Comparison of ENCODE assay signal across 19 cellular contexts in genomic region chr6:105199711-105200110, GRCh38. TPM values are rescaled to one million over a fixed set of nuclear protein-coding genes. Genes with fewer than 3 reads are reported as not detected.
"Had no signal": no experiment of that assay in that cellular context is flagged by ENCODE, and none has a peak within 500 bp of the region (broad histone marks: within the 10 kb centered on the region; RNA-seq: fewer than 3 reads in every experiment).

No MANE protein-coding gene starts in this region.

- ATAC-seq: activated CD4-positive, alpha-beta T cell treated with anti-CD3 and anti-CD28 coated beads for 36 hours; activated CD8-positive, alpha-beta memory T cell treated with anti-CD3 and anti-CD28 coated beads, Interleukin-2, amount 10 ng/mL, durations not matched to agents 7 days and 5 days; effector memory CD8-positive, alpha-beta T cell; left lung; natural killer cell treated with Interleukin-12 subunit alpha and Interleukin-12 subunit beta and Interleukin-15 and Interleukin-18, amount 100 ng/mL, for 72 hours had no signal

- H3K4me3 ChIP-seq: adrenal gland, left lung, right lobe of liver, spleen had no signal

- H3K4me3 Mint-ChIP-seq: activated CD4-positive, alpha-beta memory T cell treated with anti-CD3 and anti-CD28 coated beads for 36 hours; activated CD4-positive, alpha-beta T cell treated with anti-CD3 and anti-CD28 coated beads for 36 hours; activated CD8-positive, alpha-beta memory T cell treated with anti-CD3 and anti-CD28 coated beads, Interleukin-2, amount 10 ng/mL, durations not matched to agents 7 days and 5 days; activated naive CD4-positive, alpha-beta T cell treated with anti-CD3 and anti-CD28 coated beads, Interleukin-2, amount 50 U/mL, for 24 hours; effector memory CD8-positive, alpha-beta T cell; natural killer cell treated with Interleukin-12 subunit alpha and Interleukin-12 subunit beta and Interleukin-15 and Interleukin-18, amount 100 ng/mL, for 72 hours; stimulated activated naive CD8-positive, alpha-beta T cell treated with anti-CD3 and anti-CD28 coated beads, Interleukin-15, Interleukin-2, amounts not matched to agents 100 ng/mL and 50 ng/mL, for 24 hours; type B pancreatic cell had no signal

- H3K4me1 Mint-ChIP-seq: activated CD4-positive, alpha-beta T cell treated with anti-CD3 and anti-CD28 coated beads for 36 hours; activated CD8-positive, alpha-beta memory T cell treated with anti-CD3 and anti-CD28 coated beads, Interleukin-2, amount 10 ng/mL, durations not matched to agents 7 days and 5 days; activated naive CD4-positive, alpha-beta T cell treated with anti-CD3 and anti-CD28 coated beads, Interleukin-2, amount 50 U/mL, for 24 hours had no signal

- H3K36me3 Mint-ChIP-seq: activated CD4-positive, alpha-beta memory T cell treated with anti-CD3 and anti-CD28 coated beads for 36 hours; activated CD8-positive, alpha-beta memory T cell treated with anti-CD3 and anti-CD28 coated beads, Interleukin-2, amount 10 ng/mL, durations not matched to agents 7 days and 5 days; activated naive CD4-positive, alpha-beta T cell treated with anti-CD3 and anti-CD28 coated beads, Interleukin-2, amount 50 U/mL, for 24 hours; natural killer cell treated with Interleukin-12 subunit alpha and Interleukin-12 subunit beta and Interleukin-15 and Interleukin-18, amount 100 ng/mL, for 72 hours; type B pancreatic cell had no signal

- DNase-seq: activated CD4-positive, alpha-beta memory T cell treated with anti-CD3 and anti-CD28 coated beads for 36 hours; activated CD4-positive, alpha-beta T cell treated with anti-CD3 and anti-CD28 coated beads for 36 hours; activated CD8-positive, alpha-beta memory T cell treated with anti-CD3 and anti-CD28 coated beads, Interleukin-2, amount 10 ng/mL, durations not matched to agents 7 days and 5 days; activated T-cell treated with anti-CD3 and anti-CD28 coated beads, Interleukin-2, amount 50 U/mL, for 1 hour; adrenal gland; dermis blood vessel endothelial cell; effector memory CD8-positive, alpha-beta T cell; islet precursor cell; left lung; mesenchymal stem cell; spleen; T-helper 2 cell had no signal

- H3K4me1 ChIP-seq: adrenal gland, left lung, right lobe of liver, spleen had no signal

- H3K27ac Mint-ChIP-seq: activated CD4-positive, alpha-beta memory T cell treated with anti-CD3 and anti-CD28 coated beads for 36 hours; activated CD4-positive, alpha-beta T cell treated with anti-CD3 and anti-CD28 coated beads for 36 hours; activated CD8-positive, alpha-beta memory T cell treated with anti-CD3 and anti-CD28 coated beads, Interleukin-2, amount 10 ng/mL, durations not matched to agents 7 days and 5 days; activated naive CD4-positive, alpha-beta T cell treated with anti-CD3 and anti-CD28 coated beads, Interleukin-2, amount 50 U/mL, for 24 hours; activated T-helper 2 cell treated with anti-CD3 and anti-CD28 coated beads, Interferon-gamma antibody, Interleukin-2, Interleukin-4, amounts not matched to agents 10 μg/mL and 5 μg/mL and 100 μg/mL, durations not matched to agents 14 hours and 24 hours and 36 hours; natural killer cell treated with Interleukin-12 subunit alpha and Interleukin-12 subunit beta and Interleukin-15 and Interleukin-18, amount 100 ng/mL, for 72 hours; stimulated activated naive CD8-positive, alpha-beta T cell treated with anti-CD3 and anti-CD28 coated beads, Interleukin-15, Interleukin-2, amounts not matched to agents 100 ng/mL and 50 ng/mL, for 24 hours; type B pancreatic cell had no signal

- H3K27me3 ChIP-seq: left lung, right lobe of liver had no signal

- H3K36me3 ChIP-seq: adrenal gland, left lung, right lobe of liver, spleen had no signal

- H3K27ac ChIP-seq: adrenal gland, left lung, right lobe of liver, spleen had no signal

- H3K9me3 Mint-ChIP-seq: activated CD4-positive, alpha-beta memory T cell treated with anti-CD3 and anti-CD28 coated beads for 36 hours; activated naive CD4-positive, alpha-beta T cell treated with anti-CD3 and anti-CD28 coated beads, Interleukin-2, amount 50 U/mL, for 24 hours; activated T-helper 2 cell treated with anti-CD3 and anti-CD28 coated beads, Interferon-gamma antibody, Interleukin-2, Interleukin-4, amounts not matched to agents 10 μg/mL and 5 μg/mL and 100 μg/mL, durations not matched to agents 14 hours and 24 hours and 36 hours; effector memory CD8-positive, alpha-beta T cell; natural killer cell treated with Interleukin-12 subunit alpha and Interleukin-12 subunit beta and Interleukin-15 and Interleukin-18, amount 100 ng/mL, for 72 hours; stimulated activated naive CD8-positive, alpha-beta T cell treated with anti-CD3 and anti-CD28 coated beads, Interleukin-15, Interleukin-2, amounts not matched to agents 100 ng/mL and 50 ng/mL, for 24 hours; type B pancreatic cell had no signal

- H3K9me3 ChIP-seq: adrenal gland, right lobe of liver had no signal

RNA-seq across cellular contexts. Expression of gene POPDC3, which starts 19.9 kb away (rescaled TPM):
- total RNA-seq: activated CD4-positive, alpha-beta memory T cell treated with anti-CD3 and anti-CD28 coated beads for 36 hours; activated CD4-positive, alpha-beta T cell treated with anti-CD3 and anti-CD28 coated beads for 36 hours; activated CD8-positive, alpha-beta memory T cell treated with anti-CD3 and anti-CD28 coated beads, Interleukin-2, amount 10 ng/mL, durations not matched to agents 7 days and 5 days; activated T-helper 2 cell treated with anti-CD3 and anti-CD28 coated beads, Interferon-gamma antibody, Interleukin-2, Interleukin-4, amounts not matched to agents 10 μg/mL and 5 μg/mL and 100 μg/mL, durations not matched to agents 14 hours and 24 hours and 36 hours; natural killer cell treated with Interleukin-12 subunit alpha and Interleukin-12 subunit beta and Interleukin-15 and Interleukin-18, amount 100 ng/mL, for 72 hours; posterior vena cava; right lobe of liver; spleen had no signal
